Comparison of ENCODE assay signal across 2 cellular contexts in genomic region chr19:47036233-47036651, GRCh38.
A peak's percentile ranks its signal among the peaks of the same experiment; 100 is the strongest.
TF ChIP-seq lines count a peak whose summit lies in the region.

No MANE protein-coding gene starts in this region.

TF ChIP-seq in GM23338, 12 proteins besides CTCF, POLR2A, EP300 and RAD21 (continued from another document):
- TF ChIP-seq REST (IDR thresholded peaks at IDR 0.05; ENCODE audit: unreplicated experiment), result no peak
- no peak for TF ChIP-seq STAT1 (IDR thresholded peaks at IDR 0.05; ENCODE audit: unreplicated experiment)
- no peak for TF ChIP-seq ZNF114 (CRISPR knock-in tag; IDR thresholded peaks at IDR 0.05)
- no peak for TF ChIP-seq JUNB (IDR thresholded peaks at IDR 0.05; ENCODE audit: unreplicated experiment)
- no peak for TF ChIP-seq ZNF331 (CRISPR knock-in tag; IDR thresholded peaks at IDR 0.05; ENCODE audit: low read depth)
- TF ChIP-seq CREB1 (CRISPR knock-in tag; IDR thresholded peaks at IDR 0.05; ENCODE audit: low read depth), result no peak
- no peak for TF ChIP-seq EZH2 (IDR thresholded peaks at IDR 0.05; ENCODE audit: low read depth, unreplicated experiment)
- no peak for TF ChIP-seq NANOG (IDR thresholded peaks at IDR 0.05; ENCODE audit: borderline replicate concordance)
- no peak for TF ChIP-seq EZH2phosphoT487 (IDR thresholded peaks at IDR 0.05; ENCODE audit: unreplicated experiment)

TF ChIP-seq in HepG2, 621 proteins besides CTCF, POLR2A, EP300 and RAD21 (continued from another document and continues in another):
- TF ChIP-seq NFAT5 (CRISPR knock-in tag; IDR thresholded peaks at IDR 0.05), result no peak
- TF ChIP-seq ZNF773 (CRISPR knock-in tag; IDR thresholded peaks at IDR 0.05; ENCODE audit: borderline replicate concordance), result no peak
- TF ChIP-seq KLF9 (CRISPR knock-in tag; IDR thresholded peaks at IDR 0.05; ENCODE audit: low read depth), result no peak
- no peak for TF ChIP-seq NR3C1 (CRISPR knock-in tag; IDR thresholded peaks at IDR 0.05)
- TF ChIP-seq TAF1 (CRISPR knock-in tag; IDR thresholded peaks at IDR 0.05), result no peak
- peak; percentile 1; the same call in 1 of the 2 replicates for TF ChIP-seq POGZ (CRISPR knock-in tag; IDR thresholded peaks at IDR 0.05)
- TF ChIP-seq ZBTB20 (CRISPR knock-in tag; IDR thresholded peaks at IDR 0.05; ENCODE audit: borderline replicate concordance, low read depth), result no peak
- no peak for TF ChIP-seq HOXA3 (CRISPR knock-in tag; IDR thresholded peaks at IDR 0.05)
- TF ChIP-seq CEBPZ (IDR thresholded peaks at IDR 0.05; ENCODE audit: low read length), result no peak
- 0 out of 2 replicates have a peak, but pooled peaks have one; percentile 59 for TF ChIP-seq PRDM10 (CRISPR knock-in tag; IDR thresholded peaks at IDR 0.05; ENCODE audit: low read depth)
- TF ChIP-seq ZMYM4 (CRISPR knock-in tag; IDR thresholded peaks at IDR 0.05), result no peak
- TF ChIP-seq TRIM24 (CRISPR knock-in tag; IDR thresholded peaks at IDR 0.05), result no peak
- peak; percentile 35; the same call in 1 of the 2 replicates for TF ChIP-seq FOXA3 (CRISPR knock-in tag; IDR thresholded peaks at IDR 0.05)
- TF ChIP-seq MIER3 (CRISPR knock-in tag; IDR thresholded peaks at IDR 0.05; ENCODE audit: borderline replicate concordance), result no peak
- TF ChIP-seq SOX6 (IDR thresholded peaks at IDR 0.05), result no peak
- TF ChIP-seq SOX6 (CRISPR knock-in tag; IDR thresholded peaks at IDR 0.05), result peak; percentile 28; the same call in 1 of the 2 replicates
- no peak for TF ChIP-seq ATF7 (IDR thresholded peaks at IDR 0.05)
- no peak for TF ChIP-seq ATF7 (CRISPR knock-in tag; IDR thresholded peaks at IDR 0.05)
- TF ChIP-seq MYC (CRISPR knock-in tag; IDR thresholded peaks at IDR 0.05; ENCODE audit: borderline replicate concordance), result no peak
- TF ChIP-seq ZNF274 (CRISPR knock-in tag; IDR thresholded peaks at IDR 0.05), result no peak
- TF ChIP-seq ZNF790 (CRISPR knock-in tag; IDR thresholded peaks at IDR 0.05; ENCODE audit: borderline replicate concordance), result no peak
- peak; percentile 19; the same call in 1 of the 2 replicates for TF ChIP-seq ZNF687 (CRISPR knock-in tag; IDR thresholded peaks at IDR 0.05)
- no peak for TF ChIP-seq USF2 (IDR thresholded peaks at IDR 0.05; ENCODE audit: low read depth, low read length)
- TF ChIP-seq USF2 (CRISPR knock-in tag; IDR thresholded peaks at IDR 0.05; ENCODE audit: borderline replicate concordance), result no peak
- no peak for TF ChIP-seq NFKB2 (CRISPR knock-in tag; IDR thresholded peaks at IDR 0.05; ENCODE audit: borderline replicate concordance)
- no peak for TF ChIP-seq DDIT3 (CRISPR knock-in tag; IDR thresholded peaks at IDR 0.05)
- no peak for TF ChIP-seq IRF2 (CRISPR knock-in tag; IDR thresholded peaks at IDR 0.05)
- TF ChIP-seq XBP1 (CRISPR knock-in tag; IDR thresholded peaks at IDR 0.05), result no peak
- no peak for TF ChIP-seq RFX3 (CRISPR knock-in tag; IDR thresholded peaks at IDR 0.05)
- TF ChIP-seq ZNF546 (CRISPR knock-in tag; conservative IDR thresholded peaks at IDR 0.05), result 0 out of 2 replicates have a peak, but pooled peaks have one; percentile 67
- TF ChIP-seq ZNF766 (CRISPR knock-in tag; IDR thresholded peaks at IDR 0.05; ENCODE audit: borderline replicate concordance), result no peak
- no peak for TF ChIP-seq MLLT10 (CRISPR knock-in tag; IDR thresholded peaks at IDR 0.05)
- no peak for TF ChIP-seq DBP (CRISPR knock-in tag; IDR thresholded peaks at IDR 0.05; ENCODE audit: not compliant biosample characterization)
- TF ChIP-seq SMARCE1 (IDR thresholded peaks at IDR 0.05; ENCODE audit: borderline replicate concordance), result no peak
- TF ChIP-seq ZNF83 (CRISPR knock-in tag; IDR thresholded peaks at IDR 0.05; ENCODE audit: borderline replicate concordance), result no peak
- TF ChIP-seq AKAP8 (CRISPR knock-in tag; IDR thresholded peaks at IDR 0.05), result no peak
- TF ChIP-seq FOXA1 (IDR thresholded peaks at IDR 0.05), result no peak
- peak; percentile 48; the same call in 1 of the 2 replicates for TF ChIP-seq FOXA1 (CRISPR knock-in tag; IDR thresholded peaks at IDR 0.05)
- no peak for TF ChIP-seq HNRNPL (IDR thresholded peaks at IDR 0.05; ENCODE audit: low read depth, low read length)
- TF ChIP-seq ZNF3 (CRISPR knock-in tag; IDR thresholded peaks at IDR 0.05), result no peak
- TF ChIP-seq ZNF350 (CRISPR knock-in tag; IDR thresholded peaks at IDR 0.05; ENCODE audit: borderline replicate concordance, low read depth), result 0 out of 2 replicates have a peak, but pooled peaks have one; percentile 6
- no peak for TF ChIP-seq GABPB1 (CRISPR knock-in tag; IDR thresholded peaks at IDR 0.05)
- TF ChIP-seq NCOA2 (CRISPR knock-in tag; IDR thresholded peaks at IDR 0.05), result no peak
